Comparison of ENCODE assay signal across 11 cellular contexts in the genomic region with DNA sequence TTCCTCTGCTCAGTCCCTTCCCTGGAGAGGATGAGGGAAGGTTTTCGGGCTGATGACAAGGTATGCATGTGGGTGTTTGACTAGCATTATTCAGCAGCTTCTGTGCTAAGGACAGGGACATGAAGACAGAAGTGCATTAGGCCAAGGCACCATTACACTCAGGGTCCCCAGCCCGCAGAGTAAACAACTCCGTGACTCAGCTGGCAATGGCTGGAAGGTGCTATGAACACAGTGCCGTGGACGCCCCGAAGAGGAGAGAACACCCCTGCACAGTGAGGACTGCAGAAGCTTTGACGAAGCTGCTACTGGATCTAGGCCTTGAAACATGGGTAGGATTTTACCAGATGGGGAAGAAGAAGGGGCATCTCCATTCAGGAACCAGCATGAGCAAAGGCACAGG. TPM values are rescaled to one million over a fixed set of nuclear protein-coding genes. Genes with fewer than 3 reads are reported as not detected.
DNase-seq lines count a peak whose midpoint lies in the region; ATAC-seq and TF ChIP-seq lines count a peak whose summit lies in the region.
"Had no signal": no experiment of that assay in that cellular context is flagged by ENCODE, and none has a peak within 500 bp of the region (broad histone marks: within the 10 kb centered on the region; RNA-seq: fewer than 3 reads in every experiment).

No MANE protein-coding gene starts in this region.

- no peaks in the 10 kb centered on the region for H3K9me3 Mint-ChIP-seq in activated naive CD8-positive, alpha-beta T cell (ENCODE audit: low read depth)
- no peaks in the 10 kb centered on the region for H3K9me3 Mint-ChIP-seq in activated naive CD8-positive, alpha-beta T cell treated with anti-CD3 and anti-CD28 coated beads, Interleukin-2, amount 50 U/mL, for 24 hours
- H3K9me3 Mint-ChIP-seq in osteocyte (ENCODE audit: unreplicated experiment), result no peaks in the 10 kb centered on the region

- peaks cover 5% of the 10 kb centered on the region for H3K36me3 Mint-ChIP-seq in activated naive CD8-positive, alpha-beta T cell
- H3K36me3 Mint-ChIP-seq in activated naive CD8-positive, alpha-beta T cell treated with anti-CD3 and anti-CD28 coated beads, Interleukin-2, amount 50 U/mL, for 24 hours (ENCODE audit: low read depth), result no peaks in the 10 kb centered on the region
- no peaks in the 10 kb centered on the region for H3K36me3 Mint-ChIP-seq in osteocyte (ENCODE audit: unreplicated experiment)

- no peak for TF ChIP-seq EP300 in tibial nerve (IDR thresholded peaks at IDR 0.05)

- H3K27ac Mint-ChIP-seq in activated naive CD8-positive, alpha-beta T cell, result peak overlapping the region; percentile 50
- no peak overlapping the region for H3K27ac Mint-ChIP-seq in activated naive CD8-positive, alpha-beta T cell treated with anti-CD3 and anti-CD28 coated beads, Interleukin-2, amount 50 U/mL, for 24 hours
- no peak overlapping the region for H3K27ac Mint-ChIP-seq in osteocyte (ENCODE audit: unreplicated experiment)

- no peak overlapping the region for H3K4me3 Mint-ChIP-seq in activated naive CD8-positive, alpha-beta T cell
- no peak overlapping the region for H3K4me3 Mint-ChIP-seq in activated naive CD8-positive, alpha-beta T cell treated with anti-CD3 and anti-CD28 coated beads, Interleukin-2, amount 50 U/mL, for 24 hours
- H3K4me3 Mint-ChIP-seq in osteocyte (ENCODE audit: unreplicated experiment), result no peak overlapping the region

- ATAC-seq in activated naive CD8-positive, alpha-beta T cell treated with anti-CD3 and anti-CD28 coated beads, Interleukin-2, amount 50 U/mL, for 24 hours, result no peak

- no peaks in the 10 kb centered on the region for H3K27me3 Mint-ChIP-seq in activated naive CD8-positive, alpha-beta T cell
- no peaks in the 10 kb centered on the region for H3K27me3 Mint-ChIP-seq in activated naive CD8-positive, alpha-beta T cell treated with anti-CD3 and anti-CD28 coated beads, Interleukin-2, amount 50 U/mL, for 24 hours
- H3K27me3 Mint-ChIP-seq in osteocyte (ENCODE audit: unreplicated experiment), result no peaks in the 10 kb centered on the region

- no peaks in the 10 kb centered on the region for H3K27me3 ChIP-seq in tibial nerve

- H3K4me1 Mint-ChIP-seq in activated naive CD8-positive, alpha-beta T cell (ENCODE audit: low read depth), result no peaks in the 10 kb centered on the region
- no peaks in the 10 kb centered on the region for H3K4me1 Mint-ChIP-seq in activated naive CD8-positive, alpha-beta T cell treated with anti-CD3 and anti-CD28 coated beads, Interleukin-2, amount 50 U/mL, for 24 hours
- peaks cover 13% of the 10 kb centered on the region for H3K4me1 Mint-ChIP-seq in osteocyte (ENCODE audit: unreplicated experiment)

- H3K9me3 ChIP-seq in tibial nerve, result no peaks in the 10 kb centered on the region

- DNase-seq in activated naive CD8-positive, alpha-beta T cell treated with anti-CD3 and anti-CD28 coated beads, Interleukin-2, amount 50 U/mL, for 24 hours, result no peak
- DNase-seq in caudate nucleus (lab: John Stamatoyannopoulos, UW) (no peak), middle frontal gyrus (ENCODE audit: extremely low spot score, low spot score) (peak; percentile 24), tibial nerve (ENCODE audit: low spot score in 2 of 2) (no peak), osteocyte (ENCODE audit: extremely low spot score, unreplicated experiment) (no peak), putamen (ENCODE audit: low spot score) (no peak), NCI-H82 (lab: John Stamatoyannopoulos, UW) (no peak)
- DNase-seq: NCI-H524 treated with DMSO at 0.1 percent for 48 hours, SIG-M5 had no signal

- no peak for TF ChIP-seq POLR2A in tibial nerve (IDR thresholded peaks at IDR 0.05)

- 84 to 94% methylated on average over 7 of the region's 7 CpGs for WGBS in tibial nerve, 2 donors

- no peak overlapping the region for H3K4me3 ChIP-seq in tibial nerve

- H3K27ac ChIP-seq in caudate nucleus (ENCODE audit: low read depth, low read length) (peak overlapping the region; percentile 69), tibial nerve (peak overlapping the region in 3 of 4 donors; percentile 33 to 68 (median 64))

- peaks cover 0 to 20% (median 5%) of the 10 kb centered on the region in 4 donors for H3K4me1 ChIP-seq in tibial nerve

- H3K36me3 ChIP-seq in tibial nerve, result no peaks in the 10 kb centered on the region

- TF ChIP-seq CTCF in tibial nerve (IDR thresholded peaks at IDR 0.05) (no peak), osteocyte (IDR thresholded peaks at IDR 0.05) (no peak)

RNA-seq across cellular contexts. Expression of gene EPS8L3, which starts 13.7 kb away (rescaled TPM):
- total RNA-seq in tibial nerve (not detected), osteocyte (not detected in 2 replicates)
- total RNA-seq: H4 had no signal

RNA-seq across cellular contexts. Expression of gene GSTM3, which starts 36.6 kb away (rescaled TPM):
- 100 to 1,000 TPM in 1 of 4 donors, 10 to 100 TPM in 3; 37.2 to 134 (median 79.7) TPM for total RNA-seq in tibial nerve
- 33.9 and 41.4 TPM in 2 replicates for total RNA-seq in osteocyte
